ENCODE assay signal across 1 cellular context in the genomic region with DNA sequence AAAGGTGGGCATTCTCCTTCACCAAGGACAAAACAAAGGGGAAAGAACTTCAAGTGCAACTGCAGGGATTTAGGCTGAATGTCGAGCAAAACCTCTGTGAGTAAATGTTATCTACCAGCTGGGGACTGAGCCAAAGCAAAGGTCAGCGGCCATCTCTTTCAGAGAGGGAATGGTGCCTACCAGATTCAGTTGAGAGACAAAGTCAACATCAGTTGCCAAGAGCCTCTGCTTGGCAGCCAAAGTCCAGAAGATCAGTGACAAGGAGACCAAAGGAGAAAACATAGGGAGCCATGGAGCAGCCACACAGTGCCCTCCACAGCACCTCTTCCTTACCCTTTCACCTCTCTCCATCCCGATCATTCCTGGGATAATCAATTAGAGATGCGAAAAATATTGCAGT.
TF ChIP-seq lines count a peak whose summit lies in the region.

No MANE protein-coding gene starts in this region.

TF ChIP-seq in HepG2, 621 proteins besides CTCF, POLR2A, EP300 and RAD21 (continued from another document and continues in another):
- TF ChIP-seq, protein P1, sequence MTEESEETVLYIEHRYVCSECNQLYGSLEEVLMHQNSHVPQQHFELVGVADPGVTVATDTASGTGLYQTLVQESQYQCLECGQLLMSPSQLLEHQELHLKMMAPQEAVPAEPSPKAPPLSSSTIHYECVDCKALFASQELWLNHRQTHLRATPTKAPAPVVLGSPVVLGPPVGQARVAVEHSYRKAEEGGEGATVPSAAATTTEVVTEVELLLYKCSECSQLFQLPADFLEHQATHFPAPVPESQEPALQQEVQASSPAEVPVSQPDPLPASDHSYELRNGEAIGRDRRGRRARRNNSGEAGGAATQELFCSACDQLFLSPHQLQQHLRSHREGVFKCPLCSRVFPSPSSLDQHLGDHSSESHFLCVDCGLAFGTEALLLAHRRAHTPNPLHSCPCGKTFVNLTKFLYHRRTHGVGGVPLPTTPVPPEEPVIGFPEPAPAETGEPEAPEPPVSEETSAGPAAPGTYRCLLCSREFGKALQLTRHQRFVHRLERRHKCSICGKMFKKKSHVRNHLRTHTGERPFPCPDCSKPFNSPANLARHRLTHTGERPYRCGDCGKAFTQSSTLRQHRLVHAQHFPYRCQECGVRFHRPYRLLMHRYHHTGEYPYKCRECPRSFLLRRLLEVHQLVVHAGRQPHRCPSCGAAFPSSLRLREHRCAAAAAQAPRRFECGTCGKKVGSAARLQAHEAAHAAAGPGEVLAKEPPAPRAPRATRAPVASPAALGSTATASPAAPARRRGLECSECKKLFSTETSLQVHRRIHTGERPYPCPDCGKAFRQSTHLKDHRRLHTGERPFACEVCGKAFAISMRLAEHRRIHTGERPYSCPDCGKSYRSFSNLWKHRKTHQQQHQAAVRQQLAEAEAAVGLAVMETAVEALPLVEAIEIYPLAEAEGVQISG (CRISPR knock-in tag; IDR thresholded peaks at IDR 0.05) = 0 out of 2 replicates have a peak, but pooled peaks have one; percentile 33
- TF ChIP-seq, protein P2, sequence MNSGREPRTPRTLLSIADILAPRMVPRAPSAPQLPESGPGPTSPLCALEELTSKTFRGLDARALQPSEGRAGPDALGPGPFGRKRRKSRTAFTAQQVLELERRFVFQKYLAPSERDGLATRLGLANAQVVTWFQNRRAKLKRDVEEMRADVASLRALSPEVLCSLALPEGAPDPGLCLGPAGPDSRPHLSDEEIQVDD (CRISPR knock-in tag; IDR thresholded peaks at IDR 0.05; ENCODE audit: borderline replicate concordance) = no peak
- TF ChIP-seq ZFP82 (CRISPR knock-in tag; IDR thresholded peaks at IDR 0.05; ENCODE audit: borderline replicate concordance) (no peak), XBP1 (CRISPR knock-in tag; IDR thresholded peaks at IDR 0.05) (no peak), RFX5 (IDR thresholded peaks at IDR 0.05; ENCODE audit: low read depth, low read length) (no peak), NONO (IDR thresholded peaks at IDR 0.05) (no peak), NONO (CRISPR knock-in tag; conservative IDR thresholded peaks at IDR 0.05) (no peak), HMG20B (CRISPR knock-in tag; conservative IDR thresholded peaks at IDR 0.05) (no peak), FOXJ3 (CRISPR knock-in tag; IDR thresholded peaks at IDR 0.05; ENCODE audit: borderline replicate concordance) (peak; percentile 49; the same call in 1 of the 2 replicates), ZNF549 (CRISPR knock-in tag; IDR thresholded peaks at IDR 0.05) (0 out of 2 replicates have a peak, but pooled peaks have one; percentile 71), ZNF713 (CRISPR knock-in tag; IDR thresholded peaks at IDR 0.05) (no peak), ZNF772 (CRISPR knock-in tag; IDR thresholded peaks at IDR 0.05) (no peak), TMF1 (CRISPR knock-in tag; IDR thresholded peaks at IDR 0.05; ENCODE audit: low read depth) (no peak), ZFAT (CRISPR knock-in tag; conservative IDR thresholded peaks at IDR 0.05) (no peak), SOX5 (CRISPR knock-in tag; IDR thresholded peaks at IDR 0.05; ENCODE audit: borderline replicate concordance) (peak; percentile 52; the same call in 1 of the 2 replicates), SALL2 (CRISPR knock-in tag; IDR thresholded peaks at IDR 0.05) (no peak), IKZF1 (IDR thresholded peaks at IDR 0.05) (no peak), THYN1 (CRISPR knock-in tag; IDR thresholded peaks at IDR 0.05; ENCODE audit: borderline replicate concordance, low read depth) (no peak), ZNF775 (CRISPR knock-in tag; IDR thresholded peaks at IDR 0.05; ENCODE audit: borderline replicate concordance) (no peak), ZNF101 (CRISPR knock-in tag; IDR thresholded peaks at IDR 0.05; ENCODE audit: borderline replicate concordance, low read depth) (0 out of 2 replicates have a peak, but pooled peaks have one; percentile 34), SAP130 (CRISPR knock-in tag; IDR thresholded peaks at IDR 0.05; ENCODE audit: low read depth) (no peak; the same call in 1 of the 2 replicates), MED13 (CRISPR knock-in tag; IDR thresholded peaks at IDR 0.05) (no peak), TGIF2 (CRISPR knock-in tag; IDR thresholded peaks at IDR 0.05) (no peak), ATF7 (IDR thresholded peaks at IDR 0.05) (no peak), ATF7 (CRISPR knock-in tag; IDR thresholded peaks at IDR 0.05) (0 out of 2 replicates have a peak, but pooled peaks have one; percentile 24), CREM (IDR thresholded peaks at IDR 0.05) (no peak), CREM (CRISPR knock-in tag; IDR thresholded peaks at IDR 0.05) (no peak), ZNF614 (CRISPR knock-in tag; IDR thresholded peaks at IDR 0.05; ENCODE audit: borderline replicate concordance) (no peak), PHF21A (CRISPR knock-in tag; IDR thresholded peaks at IDR 0.05) (peak; percentile 57; the same call in 1 of the 2 replicates), ZNF160 (CRISPR knock-in tag; IDR thresholded peaks at IDR 0.05) (0 out of 2 replicates have a peak, but pooled peaks have one; percentile 40), PHF5A (CRISPR knock-in tag; IDR thresholded peaks at IDR 0.05; ENCODE audit: low read depth, unreplicated experiment) (no peak)
- TF ChIP-seq, protein P3, sequence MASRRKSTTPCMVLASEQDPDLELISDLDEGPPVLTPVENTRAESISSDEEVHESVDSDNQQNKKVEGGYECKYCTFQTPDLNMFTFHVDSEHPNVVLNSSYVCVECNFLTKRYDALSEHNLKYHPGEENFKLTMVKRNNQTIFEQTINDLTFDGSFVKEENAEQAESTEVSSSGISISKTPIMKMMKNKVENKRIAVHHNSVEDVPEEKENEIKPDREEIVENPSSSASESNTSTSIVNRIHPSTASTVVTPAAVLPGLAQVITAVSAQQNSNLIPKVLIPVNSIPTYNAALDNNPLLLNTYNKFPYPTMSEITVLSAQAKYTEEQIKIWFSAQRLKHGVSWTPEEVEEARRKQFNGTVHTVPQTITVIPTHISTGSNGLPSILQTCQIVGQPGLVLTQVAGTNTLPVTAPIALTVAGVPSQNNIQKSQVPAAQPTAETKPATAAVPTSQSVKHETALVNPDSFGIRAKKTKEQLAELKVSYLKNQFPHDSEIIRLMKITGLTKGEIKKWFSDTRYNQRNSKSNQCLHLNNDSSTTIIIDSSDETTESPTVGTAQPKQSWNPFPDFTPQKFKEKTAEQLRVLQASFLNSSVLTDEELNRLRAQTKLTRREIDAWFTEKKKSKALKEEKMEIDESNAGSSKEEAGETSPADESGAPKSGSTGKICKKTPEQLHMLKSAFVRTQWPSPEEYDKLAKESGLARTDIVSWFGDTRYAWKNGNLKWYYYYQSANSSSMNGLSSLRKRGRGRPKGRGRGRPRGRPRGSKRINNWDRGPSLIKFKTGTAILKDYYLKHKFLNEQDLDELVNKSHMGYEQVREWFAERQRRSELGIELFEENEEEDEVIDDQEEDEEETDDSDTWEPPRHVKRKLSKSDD (CRISPR knock-in tag; IDR thresholded peaks at IDR 0.05; ENCODE audit: low read depth) = no peak
- TF ChIP-seq, protein P4, sequence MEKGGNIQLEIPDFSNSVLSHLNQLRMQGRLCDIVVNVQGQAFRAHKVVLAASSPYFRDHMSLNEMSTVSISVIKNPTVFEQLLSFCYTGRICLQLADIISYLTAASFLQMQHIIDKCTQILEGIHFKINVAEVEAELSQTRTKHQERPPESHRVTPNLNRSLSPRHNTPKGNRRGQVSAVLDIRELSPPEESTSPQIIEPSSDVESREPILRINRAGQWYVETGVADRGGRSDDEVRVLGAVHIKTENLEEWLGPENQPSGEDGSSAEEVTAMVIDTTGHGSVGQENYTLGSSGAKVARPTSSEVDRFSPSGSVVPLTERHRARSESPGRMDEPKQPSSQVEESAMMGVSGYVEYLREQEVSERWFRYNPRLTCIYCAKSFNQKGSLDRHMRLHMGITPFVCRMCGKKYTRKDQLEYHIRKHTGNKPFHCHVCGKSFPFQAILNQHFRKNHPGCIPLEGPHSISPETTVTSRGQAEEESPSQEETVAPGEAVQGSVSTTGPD (CRISPR knock-in tag; IDR thresholded peaks at IDR 0.05) = peak; percentile 87
- TF ChIP-seq, protein P5, sequence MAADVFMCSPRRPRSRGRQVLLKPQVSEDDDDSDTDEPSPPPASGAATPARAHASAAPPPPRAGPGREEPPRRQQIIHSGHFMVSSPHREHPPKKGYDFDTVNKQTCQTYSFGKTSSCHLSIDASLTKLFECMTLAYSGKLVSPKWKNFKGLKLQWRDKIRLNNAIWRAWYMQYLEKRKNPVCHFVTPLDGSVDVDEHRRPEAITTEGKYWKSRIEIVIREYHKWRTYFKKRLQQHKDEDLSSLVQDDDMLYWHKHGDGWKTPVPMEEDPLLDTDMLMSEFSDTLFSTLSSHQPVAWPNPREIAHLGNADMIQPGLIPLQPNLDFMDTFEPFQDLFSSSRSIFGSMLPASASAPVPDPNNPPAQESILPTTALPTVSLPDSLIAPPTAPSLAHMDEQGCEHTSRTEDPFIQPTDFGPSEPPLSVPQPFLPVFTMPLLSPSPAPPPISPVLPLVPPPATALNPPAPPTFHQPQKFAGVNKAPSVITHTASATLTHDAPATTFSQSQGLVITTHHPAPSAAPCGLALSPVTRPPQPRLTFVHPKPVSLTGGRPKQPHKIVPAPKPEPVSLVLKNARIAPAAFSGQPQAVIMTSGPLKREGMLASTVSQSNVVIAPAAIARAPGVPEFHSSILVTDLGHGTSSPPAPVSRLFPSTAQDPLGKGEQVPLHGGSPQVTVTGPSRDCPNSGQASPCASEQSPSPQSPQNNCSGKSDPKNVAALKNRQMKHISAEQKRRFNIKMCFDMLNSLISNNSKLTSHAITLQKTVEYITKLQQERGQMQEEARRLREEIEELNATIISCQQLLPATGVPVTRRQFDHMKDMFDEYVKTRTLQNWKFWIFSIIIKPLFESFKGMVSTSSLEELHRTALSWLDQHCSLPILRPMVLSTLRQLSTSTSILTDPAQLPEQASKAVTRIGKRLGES (CRISPR knock-in tag; IDR thresholded peaks at IDR 0.05; ENCODE audit: borderline replicate concordance) = no peak
- TF ChIP-seq, protein P6, sequence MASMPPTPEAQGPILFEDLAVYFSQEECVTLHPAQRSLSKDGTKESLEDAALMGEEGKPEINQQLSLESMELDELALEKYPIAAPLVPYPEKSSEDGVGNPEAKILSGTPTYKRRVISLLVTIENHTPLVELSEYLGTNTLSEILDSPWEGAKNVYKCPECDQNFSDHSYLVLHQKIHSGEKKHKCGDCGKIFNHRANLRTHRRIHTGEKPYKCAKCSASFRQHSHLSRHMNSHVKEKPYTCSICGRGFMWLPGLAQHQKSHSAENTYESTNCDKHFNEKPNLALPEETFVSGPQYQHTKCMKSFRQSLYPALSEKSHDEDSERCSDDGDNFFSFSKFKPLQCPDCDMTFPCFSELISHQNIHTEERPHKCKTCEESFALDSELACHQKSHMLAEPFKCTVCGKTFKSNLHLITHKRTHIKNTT (CRISPR knock-in tag; IDR thresholded peaks at IDR 0.05) = no peak
- TF ChIP-seq, protein P7, sequence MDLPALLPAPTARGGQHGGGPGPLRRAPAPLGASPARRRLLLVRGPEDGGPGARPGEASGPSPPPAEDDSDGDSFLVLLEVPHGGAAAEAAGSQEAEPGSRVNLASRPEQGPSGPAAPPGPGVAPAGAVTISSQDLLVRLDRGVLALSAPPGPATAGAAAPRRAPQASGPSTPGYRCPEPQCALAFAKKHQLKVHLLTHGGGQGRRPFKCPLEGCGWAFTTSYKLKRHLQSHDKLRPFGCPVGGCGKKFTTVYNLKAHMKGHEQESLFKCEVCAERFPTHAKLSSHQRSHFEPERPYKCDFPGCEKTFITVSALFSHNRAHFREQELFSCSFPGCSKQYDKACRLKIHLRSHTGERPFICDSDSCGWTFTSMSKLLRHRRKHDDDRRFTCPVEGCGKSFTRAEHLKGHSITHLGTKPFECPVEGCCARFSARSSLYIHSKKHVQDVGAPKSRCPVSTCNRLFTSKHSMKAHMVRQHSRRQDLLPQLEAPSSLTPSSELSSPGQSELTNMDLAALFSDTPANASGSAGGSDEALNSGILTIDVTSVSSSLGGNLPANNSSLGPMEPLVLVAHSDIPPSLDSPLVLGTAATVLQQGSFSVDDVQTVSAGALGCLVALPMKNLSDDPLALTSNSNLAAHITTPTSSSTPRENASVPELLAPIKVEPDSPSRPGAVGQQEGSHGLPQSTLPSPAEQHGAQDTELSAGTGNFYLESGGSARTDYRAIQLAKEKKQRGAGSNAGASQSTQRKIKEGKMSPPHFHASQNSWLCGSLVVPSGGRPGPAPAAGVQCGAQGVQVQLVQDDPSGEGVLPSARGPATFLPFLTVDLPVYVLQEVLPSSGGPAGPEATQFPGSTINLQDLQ (CRISPR knock-in tag; IDR thresholded peaks at IDR 0.05) = no peak
- TF ChIP-seq, protein P8, sequence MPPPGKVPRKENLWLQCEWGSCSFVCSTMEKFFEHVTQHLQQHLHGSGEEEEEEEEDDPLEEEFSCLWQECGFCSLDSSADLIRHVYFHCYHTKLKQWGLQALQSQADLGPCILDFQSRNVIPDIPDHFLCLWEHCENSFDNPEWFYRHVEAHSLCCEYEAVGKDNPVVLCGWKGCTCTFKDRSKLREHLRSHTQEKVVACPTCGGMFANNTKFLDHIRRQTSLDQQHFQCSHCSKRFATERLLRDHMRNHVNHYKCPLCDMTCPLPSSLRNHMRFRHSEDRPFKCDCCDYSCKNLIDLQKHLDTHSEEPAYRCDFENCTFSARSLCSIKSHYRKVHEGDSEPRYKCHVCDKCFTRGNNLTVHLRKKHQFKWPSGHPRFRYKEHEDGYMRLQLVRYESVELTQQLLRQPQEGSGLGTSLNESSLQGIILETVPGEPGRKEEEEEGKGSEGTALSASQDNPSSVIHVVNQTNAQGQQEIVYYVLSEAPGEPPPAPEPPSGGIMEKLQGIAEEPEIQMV (CRISPR knock-in tag; IDR thresholded peaks at IDR 0.05; ENCODE audit: low read depth) = no peak; the same call in 1 of the 2 replicates
- TF ChIP-seq, protein P9, sequence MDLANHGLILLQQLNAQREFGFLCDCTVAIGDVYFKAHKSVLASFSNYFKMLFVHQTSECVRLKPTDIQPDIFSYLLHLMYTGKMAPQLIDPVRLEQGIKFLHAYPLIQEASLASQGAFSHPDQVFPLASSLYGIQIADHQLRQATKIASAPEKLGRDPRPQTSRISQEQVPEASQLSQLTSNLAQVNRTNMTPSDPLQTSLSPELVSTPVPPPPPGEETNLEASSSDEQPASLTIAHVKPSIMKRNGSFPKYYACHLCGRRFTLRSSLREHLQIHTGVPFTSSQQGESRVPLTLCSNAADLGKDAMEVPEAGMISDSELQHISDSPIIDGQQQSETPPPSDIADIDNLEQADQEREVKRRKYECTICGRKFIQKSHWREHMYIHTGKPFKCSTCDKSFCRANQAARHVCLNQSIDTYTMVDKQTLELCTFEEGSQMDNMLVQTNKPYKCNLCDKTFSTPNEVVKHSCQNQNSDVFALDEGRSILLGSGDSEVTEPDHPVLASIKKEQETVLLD (CRISPR knock-in tag; IDR thresholded peaks at IDR 0.05; ENCODE audit: low read depth) = no peak
- TF ChIP-seq, protein P10, sequence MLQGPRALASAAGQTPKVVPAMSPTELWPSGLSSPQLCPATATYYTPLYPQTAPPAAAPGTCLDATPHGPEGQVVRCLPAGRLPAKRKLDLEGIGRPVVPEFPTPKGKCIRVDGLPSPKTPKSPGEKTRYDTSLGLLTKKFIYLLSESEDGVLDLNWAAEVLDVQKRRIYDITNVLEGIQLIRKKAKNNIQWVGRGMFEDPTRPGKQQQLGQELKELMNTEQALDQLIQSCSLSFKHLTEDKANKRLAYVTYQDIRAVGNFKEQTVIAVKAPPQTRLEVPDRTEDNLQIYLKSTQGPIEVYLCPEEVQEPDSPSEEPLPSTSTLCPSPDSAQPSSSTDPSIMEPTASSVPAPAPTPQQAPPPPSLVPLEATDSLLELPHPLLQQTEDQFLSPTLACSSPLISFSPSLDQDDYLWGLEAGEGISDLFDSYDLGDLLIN (CRISPR knock-in tag; IDR thresholded peaks at IDR 0.05; ENCODE audit: borderline replicate concordance) = no peak
- TF ChIP-seq, protein P11, sequence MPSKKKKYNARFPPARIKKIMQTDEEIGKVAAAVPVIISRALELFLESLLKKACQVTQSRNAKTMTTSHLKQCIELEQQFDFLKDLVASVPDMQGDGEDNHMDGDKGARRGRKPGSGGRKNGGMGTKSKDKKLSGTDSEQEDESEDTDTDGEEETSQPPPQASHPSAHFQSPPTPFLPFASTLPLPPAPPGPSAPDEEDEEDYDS (CRISPR knock-in tag; IDR thresholded peaks at IDR 0.05) = no peak
